ENCODE assay signal across 2 cellular contexts in the genomic region with DNA sequence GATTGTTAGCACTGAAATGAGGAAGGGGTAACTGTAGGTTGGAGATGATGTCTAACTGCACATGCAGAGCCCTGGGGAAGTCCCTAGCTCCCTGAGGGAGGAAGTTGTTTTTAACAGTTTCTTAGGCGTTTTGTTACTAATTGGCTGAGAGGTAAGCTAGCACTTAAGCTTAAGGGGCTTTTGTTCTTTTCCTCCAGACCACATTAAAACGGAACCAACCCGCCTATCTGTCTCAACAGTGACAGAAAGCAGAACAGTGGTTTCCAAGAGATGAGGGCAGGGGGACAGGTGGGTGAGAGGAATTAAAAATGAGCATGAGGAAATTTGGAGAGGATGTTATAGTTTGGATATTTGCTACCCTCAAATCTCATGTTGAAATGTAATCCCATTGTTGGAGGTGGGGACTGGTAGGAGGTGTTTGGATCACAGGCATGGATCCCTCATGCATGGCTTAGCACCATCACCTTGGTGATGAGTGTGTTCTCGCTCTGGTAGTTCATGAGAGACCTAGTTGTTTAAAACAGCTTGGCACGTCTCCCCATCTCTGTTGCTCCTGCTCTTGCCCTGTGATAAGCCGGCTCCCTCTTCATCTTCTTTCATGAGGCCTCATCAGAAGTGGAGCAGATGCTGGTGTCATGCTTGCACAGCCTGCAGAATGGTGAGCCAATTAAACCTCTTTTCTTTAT.
TF ChIP-seq lines count a peak whose summit lies in the region.

No MANE protein-coding gene starts in this region.

TF ChIP-seq in liver, 16 proteins besides CTCF, POLR2A, EP300 and RAD21:
- TF ChIP-seq FOXA1 (IDR thresholded peaks at IDR 0.05), result no peak
- peak; percentile 16 for TF ChIP-seq SP1 (IDR thresholded peaks at IDR 0.05)
TF ChIP-seq in liver: peak in this region for 1.

TF ChIP-seq in HepG2, 621 proteins besides CTCF, POLR2A, EP300 and RAD21:
- TF ChIP-seq ZSCAN20 (CRISPR knock-in tag; IDR thresholded peaks at IDR 0.05; ENCODE audit: borderline replicate concordance) (no peak), TAF1 (CRISPR knock-in tag; IDR thresholded peaks at IDR 0.05) (no peak), TBX3 (IDR thresholded peaks at IDR 0.05; ENCODE audit: borderline replicate concordance) (no peak), PHF20 (CRISPR knock-in tag; IDR thresholded peaks at IDR 0.05) (no peak)
